8 cellular contexts compared by ENCODE assay signal in the genomic region with DNA sequence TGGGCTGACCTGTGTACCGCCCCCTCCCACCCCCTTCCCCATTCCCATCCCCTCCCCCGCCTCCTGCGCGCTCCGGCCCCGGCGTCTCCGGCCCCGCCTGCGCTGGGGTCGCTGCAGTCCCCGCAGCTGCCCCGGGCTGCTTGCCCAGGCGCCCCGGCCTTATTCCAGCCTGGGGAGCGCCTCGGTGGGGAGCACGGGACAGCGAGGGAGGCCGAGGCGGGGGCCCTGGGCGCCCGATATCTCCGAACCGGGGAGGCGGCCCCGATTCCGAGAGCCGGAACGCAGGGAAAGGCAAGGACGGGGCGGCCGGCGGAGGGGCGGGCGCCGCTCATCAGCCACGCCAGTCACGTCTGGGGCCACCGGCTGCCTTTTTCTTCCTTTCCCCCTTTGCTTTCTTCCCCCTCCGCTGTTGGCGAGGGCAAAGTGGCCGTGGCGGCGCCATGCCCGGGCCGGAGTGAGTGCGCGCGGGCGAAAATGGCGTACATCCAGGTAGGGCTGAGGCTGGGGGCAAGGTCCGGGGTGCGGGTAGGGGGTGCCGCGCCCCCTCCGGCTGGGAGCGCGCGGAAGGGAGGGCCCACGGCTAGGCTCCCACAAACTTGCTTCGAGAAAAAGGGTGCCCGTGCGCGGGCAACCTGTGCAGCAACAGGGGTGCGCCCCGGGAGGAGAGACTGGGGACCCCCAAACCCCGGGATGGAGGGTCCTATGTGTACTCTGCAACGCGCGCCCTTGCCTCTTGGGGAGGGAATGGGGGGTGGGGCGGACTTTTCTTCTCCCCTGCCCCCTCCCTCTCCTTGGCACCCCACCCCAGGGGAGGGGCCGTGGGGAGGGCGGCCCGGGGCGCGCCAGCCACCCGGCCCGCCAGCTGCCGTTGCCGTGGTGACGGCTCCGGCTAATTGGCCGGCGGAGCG. TPM values are rescaled to one million over a fixed set of nuclear protein-coding genes. Genes with fewer than 3 reads are reported as not detected.
DNase-seq lines count a peak whose midpoint lies in the region; ATAC-seq and TF ChIP-seq lines count a peak whose summit lies in the region.

Gene SYT17 (plus strand): TSS at position 68 of the 908 bp plus-strand sequence. CDS start 407 bp downstream, at position 475.

- ATAC-seq in gastrocnemius medialis (no peak), GM21786 (IDR thresholded peaks at IDR 0.05; ENCODE audit: unreplicated experiment) (no peak)

- intact Hi-C loops in gastrocnemius medialis (cut with DNase I; ENCODE audit: low total_unique reads) = loop anchor here (5.0 kb wide), 1 partner anchor 209 kb away; no protein-coding TSS in a partner anchor

- H3K36me3 ChIP-seq in ACC112 (ENCODE audit: insufficient read depth, low read length) (no peaks in the 10 kb centered on the region), HUES48 (ENCODE audit: control insufficient read depth, insufficient read depth, low read length) (no peaks in the 10 kb centered on the region), right atrium auricular region (no peaks in the 10 kb centered on the region), gastrocnemius medialis (no peaks in the 10 kb centered on the region)

- H3K4me1 ChIP-seq in ACC112 (ENCODE audit: control insufficient read depth, insufficient read depth, low read length, unreplicated experiment) (no peaks in the 10 kb centered on the region), HUES48 (ENCODE audit: control insufficient read depth, insufficient read depth, low read length) (no peaks in the 10 kb centered on the region), right atrium auricular region (peaks cover 0 to 19% of the 10 kb centered on the region in 2 donors), gastrocnemius medialis (peaks cover 0 to 13% of the 10 kb centered on the region in 2 donors)

- H3K27me3 ChIP-seq in ACC112 (ENCODE audit: insufficient read depth, low read length) = peaks cover 53% of the 10 kb centered on the region
- H3K27me3 ChIP-seq in HUES48 (ENCODE audit: control insufficient read depth, insufficient read depth, low read length) = peaks cover 18% of the 10 kb centered on the region
- no peaks in the 10 kb centered on the region for H3K27me3 ChIP-seq in right atrium auricular region
- H3K27me3 ChIP-seq in gastrocnemius medialis = peaks cover 7 to 20% (median 12%) of the 10 kb centered on the region in 3 donors

- peak within 1 kb of the TSS; percentile 72 for H3K4me3 ChIP-seq in ACC112 (ENCODE audit: low read depth, low read length)
- H3K4me3 ChIP-seq in HUES48 (ENCODE audit: low read depth, low read length) = peak within 1 kb of the TSS; percentile 78
- H3K4me3 ChIP-seq in right atrium auricular region = peak within 1 kb of the TSS; percentile 30 to 56
- peak within 1 kb of the TSS; percentile 39 to 52 (median 46) for H3K4me3 ChIP-seq in gastrocnemius medialis

- no peak within 1 kb of the TSS for H2AFZ ChIP-seq in ACC112 (ENCODE audit: low read length, unreplicated experiment)

- H3K9me3 ChIP-seq in HUES48 (ENCODE audit: control insufficient read depth, insufficient read depth, low read length) (no peaks in the 10 kb centered on the region), right atrium auricular region (no peaks in the 10 kb centered on the region), gastrocnemius medialis (no peaks in the 10 kb centered on the region)

- H3K9ac ChIP-seq in HUES48 (ENCODE audit: low read depth, low read length) = peak within 1 kb of the TSS; percentile 10; the same call in 1 of the 2 replicates

- H3K79me2 ChIP-seq in ACC112 (ENCODE audit: control insufficient read depth, insufficient read depth, low read length, unreplicated experiment) = no peaks in the 10 kb centered on the region

- DNase-seq in UCSD-AML1 (lab: John Stamatoyannopoulos, UW; ENCODE audit: unreplicated experiment) (peak; percentile 56), right atrium auricular region (ENCODE audit: low spot score) (no peak), gastrocnemius medialis (no peak), NAMALWA (ENCODE audit: low spot score) (no peak)
- no peak for DNase-seq in activated CD4-positive, alpha-beta T cell treated with anti-CD3 and anti-CD28 coated beads, Interleukin-2, amount 50 U/mL, for 4 hours

- TF ChIP-seq CTCF in right atrium auricular region (IDR thresholded peaks at IDR 0.05) = no peak
- TF ChIP-seq CTCF in gastrocnemius medialis (IDR thresholded peaks at IDR 0.05 in 4 of 5, conservative IDR thresholded peaks at IDR 0.05 in 1 of 5) = no peak

- TF ChIP-seq POLR2A in gastrocnemius medialis (IDR thresholded peaks at IDR 0.05) = no peak

- H3K27ac ChIP-seq in ACC112 (ENCODE audit: low read depth, low read length) (no peak within 1 kb of the TSS), HUES48 (ENCODE audit: low read depth, low read length) (no peak within 1 kb of the TSS), right atrium auricular region (peak within 1 kb of the TSS; percentile 33 to 44), gastrocnemius medialis (no peak within 1 kb of the TSS)

- in situ Hi-C loops in gastrocnemius medialis (cut with MboI; ENCODE audit: low sequenced_read_pairs in 4 of 4) = loop anchor here in 2 of 4 donors (10.0 kb wide), 2 partner anchors 64 to 74 kb away; no protein-coding TSS in a partner anchor

RNA-seq across cellular contexts. Expression of gene SYT17, which starts in this region (rescaled TPM):
- 1 to 10 TPM in 1 of 2 donors, under 1 TPM in 1; 0.22 to 1.8 TPM for total RNA-seq in right atrium auricular region
- total RNA-seq in gastrocnemius medialis = under 1 TPM; 0.10 to 0.87 (median 0.18) TPM

Comparison
In these comparisons a context has a peak if more than half of its experiments do, and no peak if none do; other contexts are left out.
1. H3K27ac ChIP-seq: peak in right atrium auricular region (2 of 2); none in ACC112 (single experiment), HUES48 (single experiment) and gastrocnemius medialis (0 of 4).
2. Peak in every context shown above with its lines, with median percentiles within 50 percentile points of each other: H3K4me3 ChIP-seq.